Comparison of ENCODE assay signal across 13 cellular contexts in genomic region chr19:36051637-36052036, GRCh38. TPM values are rescaled to one million over a fixed set of nuclear protein-coding genes. Genes with fewer than 3 reads are reported as not detected.
DNase-seq lines count a peak whose midpoint lies in the region; ATAC-seq and TF ChIP-seq lines count a peak whose summit lies in the region.
"Had no signal": no experiment of that assay in that cellular context is flagged by ENCODE, and none has a peak within 500 bp of the region (broad histone marks: within the 10 kb centered on the region; RNA-seq: fewer than 3 reads in every experiment).

No MANE protein-coding gene starts in this region.

- no peak overlapping the region for H3K4me3 ChIP-seq in Panc1 (ENCODE audit: low read depth in 2 of 2, low read length in 2 of 2)
- no peak overlapping the region for H3K4me3 ChIP-seq in mesendoderm (ENCODE audit: low read length)
- H3K4me3 ChIP-seq: breast epithelium had no signal

- no peak overlapping the region for H4K5ac ChIP-seq in mesendoderm (ENCODE audit: low read length)

- H3K27me3 ChIP-seq in Panc1 (ENCODE audit: control insufficient read depth, insufficient read depth, low read length), result no peaks in the 10 kb centered on the region
- H3K27me3 ChIP-seq in mesendoderm (ENCODE audit: insufficient read depth, low read length, poor library complexity), result no peaks in the 10 kb centered on the region
- H3K27me3 ChIP-seq: breast epithelium had no signal

- H4K8ac ChIP-seq in mesendoderm (ENCODE audit: low read depth, low read length), result no peak overlapping the region

- TF ChIP-seq CTCF in Panc1 (IDR thresholded peaks at IDR 0.05) (peak; percentile 39), GM20000 (IDR thresholded peaks at IDR 0.05; ENCODE audit: extremely low read depth, missing control alignments) (no peak)

- H3K36me3 ChIP-seq in Panc1 (ENCODE audit: control insufficient read depth, insufficient read depth, low read length) (no peaks in the 10 kb centered on the region), mesendoderm (ENCODE audit: control insufficient read depth, insufficient read depth, low read length) (no peaks in the 10 kb centered on the region)
- H3K36me3 ChIP-seq: breast epithelium had no signal

- H3K23ac ChIP-seq in mesendoderm (ENCODE audit: low read length), result no peak overlapping the region

- in situ Hi-C loops in Panc1 (cut with HindIII; ENCODE audit: low pct_unique_long_range_greater_than_20kb, low sequenced_read_pairs), result no loop called here

- no peak overlapping the region for H3K4ac ChIP-seq in mesendoderm (ENCODE audit: low read depth, low read length)

- no peak for ATAC-seq in Panc1
- ATAC-seq: activated CD8-positive, alpha-beta T cell treated with anti-CD3 and anti-CD28 coated beads for 36 hours had no signal

- CTCF ChIA-PET in Panc1 (lab: Charles Lee), result interaction anchor here (0.7 kb wide), 1 partner anchor 108 kb away, joined by 5 read pairs; no protein-coding TSS in a partner anchor

- H3K4me1 ChIP-seq in Panc1 (ENCODE audit: control insufficient read depth, insufficient read depth, low read length), result peaks cover 4% of the 10 kb centered on the region
- H3K4me1 ChIP-seq in mesendoderm (ENCODE audit: control insufficient read depth, low read depth, low read length), result peaks cover 8% of the 10 kb centered on the region

- no peak overlapping the region for H3K56ac ChIP-seq in mesendoderm (ENCODE audit: low read length)

- no peak overlapping the region for H2AK5ac ChIP-seq in mesendoderm (ENCODE audit: low read length)

- no peak overlapping the region for H3K4me2 ChIP-seq in mesendoderm (ENCODE audit: low read length)

- POLR2A ChIA-PET in Panc1 (lab: Charles Lee), result no interaction called here

- H3K9ac ChIP-seq in mesendoderm (ENCODE audit: low read length), result peak overlapping the region; percentile 8

- no peak overlapping the region for H2BK5ac ChIP-seq in mesendoderm (ENCODE audit: low read length)

- no CpG with 5 or more reads among the region's 4 CpGs for WGBS in mesendoderm (ENCODE audit: extremely low coverage, insufficient coverage, low lambda C conversion rate)

- no peak overlapping the region for H3K18ac ChIP-seq in mesendoderm (ENCODE audit: low read length)

- peaks cover 4% of the 10 kb centered on the region for H3K79me1 ChIP-seq in mesendoderm (ENCODE audit: low read length)

- peaks cover 11% of the 10 kb centered on the region for H3K79me2 ChIP-seq in mesendoderm (ENCODE audit: control insufficient read depth, insufficient read depth, low read length)

- no peaks in the 10 kb centered on the region for H3K9me3 ChIP-seq in Panc1 (ENCODE audit: control insufficient read depth, insufficient read depth, low read depth, low read length)
- H3K9me3 ChIP-seq: breast epithelium had no signal

- DNase-seq in NCI-H2107 treated with DMSO at 0.1 percent for 48 hours (lab: John Stamatoyannopoulos, UW; ENCODE audit: unreplicated experiment) (peak; percentile 30), NCI-H2107 (lab: John Stamatoyannopoulos, UW) (no peak), COLO668 (lab: John Stamatoyannopoulos, UW; ENCODE audit: unreplicated experiment) (peak; percentile 37), Panc1 (ENCODE audit: low read depth, low spot score) (no peak), mesendoderm (peak; percentile 47), head of caudate nucleus (no peak), GM20000 (ENCODE audit: low spot score) (no peak)
- DNase-seq in effector CD8-positive, alpha-beta T cell (lab: John Stamatoyannopoulos, UW), result no peak
- DNase-seq: activated effector memory CD4-positive, alpha-beta T cell treated with Interleukin-2 at 50 U/mL for 16 hours had no signal

- no TSS peak for BruUV-seq in Panc1 (replicated peaks; lab: Mats Ljungman, UMichigan)

- intact Hi-C loops in Panc1 (cut with micrococcal nuclease; ENCODE audit: unreplicated experiment) (no loop called here), head of caudate nucleus (cut with DNase I) (loop anchor here (10.0 kb wide), 2 partner anchors 57 to 433 kb away; partner anchors contain the start of genes SDHAF1 and ZNF566)

- H2BK15ac ChIP-seq in mesendoderm (replicated peaks; ENCODE audit: low read depth), result no peak overlapping the region

- no peak overlapping the region for H2BK120ac ChIP-seq in mesendoderm (ENCODE audit: low read depth, low read length)

- H3K27ac ChIP-seq in Panc1 (ENCODE audit: low read length) (no peak overlapping the region), mesendoderm (ENCODE audit: low read depth, low read length) (no peak overlapping the region)
- H3K27ac ChIP-seq: breast epithelium, C4-2B had no signal

RNA-seq across cellular contexts. Expression of gene THAP8, which starts 2.4 kb away (rescaled TPM):
- 9.6 TPM for total RNA-seq in Panc1 (2021; ENCODE audit: unreplicated experiment)
- polyA plus RNA-seq in Panc1 (2012; ENCODE audit: insufficient read length), result 22.0 TPM
- 2.2 TPM for polyA plus RNA-seq in mesendoderm (2013, experiment 1 of 2)
- polyA plus RNA-seq in mesendoderm (2013, experiment 2 of 2), result 2.1 TPM

RNA-seq across cellular contexts. Expression of gene WDR62, which starts 3.1 kb away (rescaled TPM):
- 51.4 TPM for total RNA-seq in Panc1 (2021; ENCODE audit: unreplicated experiment)
- polyA plus RNA-seq in Panc1 (2012; ENCODE audit: insufficient read length), result 22.3 TPM
- 15.2 TPM for polyA plus RNA-seq in mesendoderm (2013, experiment 1 of 2)
- polyA plus RNA-seq in mesendoderm (2013, experiment 2 of 2), result 14.6 TPM

RNA-seq across cellular contexts. Expression of gene CLIP3, which starts 19.0 kb away (rescaled TPM):
- total RNA-seq in Panc1 (2021; ENCODE audit: unreplicated experiment), result 4.7 TPM
- 10.6 TPM for polyA plus RNA-seq in Panc1 (2012; ENCODE audit: insufficient read length)
- polyA plus RNA-seq in mesendoderm (2013, experiment 1 of 2), result 6.4 TPM
- 6.7 TPM for polyA plus RNA-seq in mesendoderm (2013, experiment 2 of 2)

RNA-seq across cellular contexts. Expression of gene ALKBH6, which starts 37.6 kb away (rescaled TPM):
- 44.8 TPM for total RNA-seq in Panc1 (2021; ENCODE audit: unreplicated experiment)
- polyA plus RNA-seq in Panc1 (2012; ENCODE audit: insufficient read length), result 50.3 TPM
- 25.6 TPM for polyA plus RNA-seq in mesendoderm (2013, experiment 1 of 2)
- polyA plus RNA-seq in mesendoderm (2013, experiment 2 of 2), result 23.7 TPM

RNA-seq across cellular contexts. Expression of gene SYNE4, which starts 43.0 kb away (rescaled TPM):
- 1.1 TPM for total RNA-seq in Panc1 (2021; ENCODE audit: unreplicated experiment)
- polyA plus RNA-seq in Panc1 (2012; ENCODE audit: insufficient read length), result 0.68 TPM
- polyA plus RNA-seq in mesendoderm (2013, experiment 1 of 2), result 19.1 TPM
- 19.3 TPM for polyA plus RNA-seq in mesendoderm (2013, experiment 2 of 2)
- total RNA-seq: myocyte had no signal

Comparison
In these comparisons a context has a peak if more than half of its experiments do, and no peak if none do; other contexts are left out.
1. DNase-seq: peak in NCI-H2107 treated with DMSO at 0.1 percent for 48 hours (single experiment), COLO668 (single experiment) and mesendoderm (single experiment); none in NCI-H2107 (single experiment), Panc1 (single experiment), effector CD8-positive, alpha-beta T cell (single experiment), head of caudate nucleus (0 of 42) and GM20000 (single experiment).